15 cellular contexts compared by ENCODE assay signal in genomic region chr6:132498638-132499037, GRCh38. TPM values are rescaled to one million over a fixed set of nuclear protein-coding genes. Genes with fewer than 3 reads are reported as not detected.
DNase-seq lines count a peak whose midpoint lies in the region; ATAC-seq, FAIRE-seq and TF ChIP-seq lines count a peak whose summit lies in the region.
"Had no signal": no experiment of that assay in that cellular context is flagged by ENCODE, and none has a peak within 500 bp of the region (broad histone marks: within the 10 kb centered on the region; RNA-seq: fewer than 3 reads in every experiment).

No MANE protein-coding gene starts in this region.

- no peaks in the 10 kb centered on the region for H3K27me3 ChIP-seq in breast epithelium

- H3K9me3 Mint-ChIP-seq in natural killer cell treated with Interleukin-12 subunit alpha and Interleukin-12 subunit beta and Interleukin-15 and Interleukin-18, amount 100 ng/mL, for 72 hours = peaks cover 4% of the 10 kb centered on the region
- H3K9me3 Mint-ChIP-seq: activated CD4-positive, alpha-beta memory T cell treated with anti-CD3 and anti-CD28 coated beads, Interleukin-2, amount 10 ng/mL, durations not matched to agents 7 days and 5 days had no signal

- H3K4me3 Mint-ChIP-seq in natural killer cell treated with Interleukin-12 subunit alpha and Interleukin-12 subunit beta and Interleukin-15 and Interleukin-18, amount 100 ng/mL, for 72 hours = peak overlapping the region; percentile 10
- H3K4me3 Mint-ChIP-seq: activated CD4-positive, alpha-beta memory T cell treated with anti-CD3 and anti-CD28 coated beads, Interleukin-2, amount 10 ng/mL, durations not matched to agents 7 days and 5 days had no signal

- no peaks in the 10 kb centered on the region for H3K36me3 ChIP-seq in breast epithelium

- TF ChIP-seq CTCF in breast epithelium (IDR thresholded peaks at IDR 0.05) (no peak), D721Med (IDR thresholded peaks at IDR 0.05; ENCODE audit: insufficient read depth, missing control alignments) (no peak)

- H3K4me1 ChIP-seq in breast epithelium = peaks cover 0 to 4% of the 10 kb centered on the region in 2 donors

- FAIRE-seq in D721Med (lab: Jason Lieb, UNC) = no peak

- H3K9me3 ChIP-seq in breast epithelium = no peaks in the 10 kb centered on the region

- H3K4me1 Mint-ChIP-seq in natural killer cell treated with Interleukin-12 subunit alpha and Interleukin-12 subunit beta and Interleukin-15 and Interleukin-18, amount 100 ng/mL, for 72 hours (ENCODE audit: low read depth in 2 of 2) = peaks cover 43 to 48% of the 10 kb centered on the region in 2 donors

- H3K36me3 Mint-ChIP-seq in natural killer cell treated with Interleukin-12 subunit alpha and Interleukin-12 subunit beta and Interleukin-15 and Interleukin-18, amount 100 ng/mL, for 72 hours = peaks cover 35% of the 10 kb centered on the region

- no peak for TF ChIP-seq POLR2A in breast epithelium (IDR thresholded peaks at IDR 0.05)

- no peaks in the 10 kb centered on the region for H3K27me3 Mint-ChIP-seq in natural killer cell treated with Interleukin-12 subunit alpha and Interleukin-12 subunit beta and Interleukin-15 and Interleukin-18, amount 100 ng/mL, for 72 hours
- H3K27me3 Mint-ChIP-seq: activated CD4-positive, alpha-beta memory T cell treated with anti-CD3 and anti-CD28 coated beads, Interleukin-2, amount 10 ng/mL, durations not matched to agents 7 days and 5 days had no signal

- ATAC-seq in GM18909 (IDR thresholded peaks at IDR 0.05; ENCODE audit: poor library complexity, unreplicated experiment) (peak; percentile 60), GM21825 (IDR thresholded peaks at IDR 0.05; ENCODE audit: unreplicated experiment) (peak; percentile 56), HG03378 (IDR thresholded peaks at IDR 0.05; ENCODE audit: unreplicated experiment) (peak; percentile 54)
- ATAC-seq in natural killer cell treated with Interleukin-12 subunit alpha and Interleukin-12 subunit beta and Interleukin-15 and Interleukin-18, amount 100 ng/mL, for 72 hours = no peak
- ATAC-seq: HCT116, Right ventricle myocardium inferior had no signal

- peak overlapping the region in 1 of 2 donors; percentile 6 for H3K27ac Mint-ChIP-seq in natural killer cell treated with Interleukin-12 subunit alpha and Interleukin-12 subunit beta and Interleukin-15 and Interleukin-18, amount 100 ng/mL, for 72 hours
- H3K27ac Mint-ChIP-seq: activated CD4-positive, alpha-beta memory T cell treated with anti-CD3 and anti-CD28 coated beads, Interleukin-2, amount 10 ng/mL, durations not matched to agents 7 days and 5 days had no signal

- no peak overlapping the region for H3K4me3 ChIP-seq in breast epithelium

- intact Hi-C loops in breast epithelium (cut with DNase I; ENCODE audit: low total_unique reads) = no loop called here

- no peak overlapping the region for H3K27ac ChIP-seq in breast epithelium

- DNase-seq in natural killer cell treated with Interleukin-12 subunit alpha and Interleukin-12 subunit beta and Interleukin-15 and Interleukin-18, amount 100 ng/mL, for 72 hours (ENCODE audit: low spot score) = no peak
- DNase-seq in breast epithelium (ENCODE audit: low spot score in 2 of 2) = no peak
- no peak for DNase-seq in middle frontal gyrus (ENCODE audit: extremely low spot score, low spot score)
- DNase-seq in D721Med (ENCODE audit: insufficient read length, low spot score) = no peak
- DNase-seq: activated CD4-positive, alpha-beta memory T cell treated with anti-CD3 and anti-CD28 coated beads, Interleukin-2, amount 10 ng/mL, durations not matched to agents 7 days and 5 days; DMS79 treated with DMSO at 0.1 percent for 48 hours; kidney glomerular epithelial cell; NCI-H1436 had no signal

RNA-seq across cellular contexts. Expression of gene STX7, which starts 14.3 kb away (rescaled TPM):
- total RNA-seq in natural killer cell treated with Interleukin-12 subunit alpha and Interleukin-12 subunit beta and Interleukin-15 and Interleukin-18, amount 100 ng/mL, for 72 hours = 10 to 100 TPM; 23.8 to 36.2 TPM
- total RNA-seq in breast epithelium = 10 to 100 TPM; 28.5 to 67.4 (median 37.8) TPM

RNA-seq across cellular contexts. Expression of gene TAAR9, which starts 39.4 kb away (rescaled TPM):
- total RNA-seq in natural killer cell treated with Interleukin-12 subunit alpha and Interleukin-12 subunit beta and Interleukin-15 and Interleukin-18, amount 100 ng/mL, for 72 hours = not detected
- not detected for total RNA-seq in breast epithelium
- total RNA-seq: activated CD4-positive, alpha-beta memory T cell treated with anti-CD3 and anti-CD28 coated beads, Interleukin-2, amount 10 ng/mL, durations not matched to agents 7 days and 5 days; fibroblast of lung; posterior vena cava; Right ventricle myocardium inferior had no signal

RNA-seq across cellular contexts. Expression of gene TAAR8, which starts 53.8 kb away (rescaled TPM):
- not detected for total RNA-seq in natural killer cell treated with Interleukin-12 subunit alpha and Interleukin-12 subunit beta and Interleukin-15 and Interleukin-18, amount 100 ng/mL, for 72 hours
- not detected for total RNA-seq in breast epithelium
- total RNA-seq: activated CD4-positive, alpha-beta memory T cell treated with anti-CD3 and anti-CD28 coated beads, Interleukin-2, amount 10 ng/mL, durations not matched to agents 7 days and 5 days; fibroblast of lung; posterior vena cava; Right ventricle myocardium inferior had no signal

Comparison
In these comparisons a context has a peak if more than half of its experiments do, and no peak if none do; other contexts are left out.
1. ATAC-seq: peak in GM18909 (single experiment), GM21825 (single experiment) and HG03378 (single experiment); none in natural killer cell treated with Interleukin-12 subunit alpha and Interleukin-12 subunit beta and Interleukin-15 and Interleukin-18, amount 100 ng/mL, for 72 hours (0 of 2).